ENCODE assay signal across 1 cellular context in the genomic region with DNA sequence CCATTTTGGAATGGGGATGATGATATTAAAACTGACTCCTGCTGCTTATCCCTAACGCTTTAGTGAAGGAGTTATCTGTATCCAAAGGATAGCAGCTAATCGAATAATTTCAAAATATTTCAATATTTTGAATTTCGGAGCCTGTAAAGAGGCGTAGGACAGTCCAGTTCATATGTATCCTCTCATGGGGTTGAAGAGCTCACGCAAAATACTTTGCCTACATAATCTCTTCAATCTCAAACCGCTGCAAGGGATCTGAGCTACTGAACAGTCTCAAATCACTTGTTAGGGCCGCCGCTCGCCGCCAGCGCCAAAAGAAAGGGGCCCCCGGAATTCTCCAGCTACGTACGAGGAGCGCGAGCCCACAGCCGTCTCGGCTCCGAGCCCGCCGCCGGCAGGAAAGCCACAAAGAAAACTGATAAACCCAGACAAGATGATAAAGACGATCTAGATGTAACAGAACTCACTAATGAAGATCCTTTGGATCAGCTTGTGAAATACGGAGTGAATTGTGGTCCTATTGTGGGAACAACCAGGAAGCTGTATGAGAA.
TF ChIP-seq lines count a peak whose summit lies in the region.

No MANE protein-coding gene starts in this region.

TF ChIP-seq in HCT116, 20 proteins besides CTCF, POLR2A, EP300 and RAD21 (continued from another document):
- TF ChIP-seq, protein P1, sequence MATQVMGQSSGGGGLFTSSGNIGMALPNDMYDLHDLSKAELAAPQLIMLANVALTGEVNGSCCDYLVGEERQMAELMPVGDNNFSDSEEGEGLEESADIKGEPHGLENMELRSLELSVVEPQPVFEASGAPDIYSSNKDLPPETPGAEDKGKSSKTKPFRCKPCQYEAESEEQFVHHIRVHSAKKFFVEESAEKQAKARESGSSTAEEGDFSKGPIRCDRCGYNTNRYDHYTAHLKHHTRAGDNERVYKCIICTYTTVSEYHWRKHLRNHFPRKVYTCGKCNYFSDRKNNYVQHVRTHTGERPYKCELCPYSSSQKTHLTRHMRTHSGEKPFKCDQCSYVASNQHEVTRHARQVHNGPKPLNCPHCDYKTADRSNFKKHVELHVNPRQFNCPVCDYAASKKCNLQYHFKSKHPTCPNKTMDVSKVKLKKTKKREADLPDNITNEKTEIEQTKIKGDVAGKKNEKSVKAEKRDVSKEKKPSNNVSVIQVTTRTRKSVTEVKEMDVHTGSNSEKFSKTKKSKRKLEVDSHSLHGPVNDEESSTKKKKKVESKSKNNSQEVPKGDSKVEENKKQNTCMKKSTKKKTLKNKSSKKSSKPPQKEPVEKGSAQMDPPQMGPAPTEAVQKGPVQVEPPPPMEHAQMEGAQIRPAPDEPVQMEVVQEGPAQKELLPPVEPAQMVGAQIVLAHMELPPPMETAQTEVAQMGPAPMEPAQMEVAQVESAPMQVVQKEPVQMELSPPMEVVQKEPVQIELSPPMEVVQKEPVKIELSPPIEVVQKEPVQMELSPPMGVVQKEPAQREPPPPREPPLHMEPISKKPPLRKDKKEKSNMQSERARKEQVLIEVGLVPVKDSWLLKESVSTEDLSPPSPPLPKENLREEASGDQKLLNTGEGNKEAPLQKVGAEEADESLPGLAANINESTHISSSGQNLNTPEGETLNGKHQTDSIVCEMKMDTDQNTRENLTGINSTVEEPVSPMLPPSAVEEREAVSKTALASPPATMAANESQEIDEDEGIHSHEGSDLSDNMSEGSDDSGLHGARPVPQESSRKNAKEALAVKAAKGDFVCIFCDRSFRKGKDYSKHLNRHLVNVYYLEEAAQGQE (IDR thresholded peaks at IDR 0.05; ENCODE audit: low read depth): no peak
- TF ChIP-seq EGR1 (IDR thresholded peaks at IDR 0.05; ENCODE audit: low read depth) (no peak), JUND (IDR thresholded peaks at IDR 0.05) (no peak), YY1 (IDR thresholded peaks at IDR 0.05; ENCODE audit: extremely low read depth, insufficient replicate concordance, low read depth, low read length) (no peak), SP1 (IDR thresholded peaks at IDR 0.05; ENCODE audit: low read depth) (no peak), ELF1 (IDR thresholded peaks at IDR 0.05; ENCODE audit: borderline replicate concordance, low read depth) (no peak), EZH2phosphoT487 (IDR thresholded peaks at IDR 0.05; ENCODE audit: borderline replicate concordance) (no peak), FOSL1 (IDR thresholded peaks at IDR 0.05; ENCODE audit: low read depth) (no peak), SIN3A (IDR thresholded peaks at IDR 0.05; ENCODE audit: low read depth) (no peak)
- TF ChIP-seq, protein P2, sequence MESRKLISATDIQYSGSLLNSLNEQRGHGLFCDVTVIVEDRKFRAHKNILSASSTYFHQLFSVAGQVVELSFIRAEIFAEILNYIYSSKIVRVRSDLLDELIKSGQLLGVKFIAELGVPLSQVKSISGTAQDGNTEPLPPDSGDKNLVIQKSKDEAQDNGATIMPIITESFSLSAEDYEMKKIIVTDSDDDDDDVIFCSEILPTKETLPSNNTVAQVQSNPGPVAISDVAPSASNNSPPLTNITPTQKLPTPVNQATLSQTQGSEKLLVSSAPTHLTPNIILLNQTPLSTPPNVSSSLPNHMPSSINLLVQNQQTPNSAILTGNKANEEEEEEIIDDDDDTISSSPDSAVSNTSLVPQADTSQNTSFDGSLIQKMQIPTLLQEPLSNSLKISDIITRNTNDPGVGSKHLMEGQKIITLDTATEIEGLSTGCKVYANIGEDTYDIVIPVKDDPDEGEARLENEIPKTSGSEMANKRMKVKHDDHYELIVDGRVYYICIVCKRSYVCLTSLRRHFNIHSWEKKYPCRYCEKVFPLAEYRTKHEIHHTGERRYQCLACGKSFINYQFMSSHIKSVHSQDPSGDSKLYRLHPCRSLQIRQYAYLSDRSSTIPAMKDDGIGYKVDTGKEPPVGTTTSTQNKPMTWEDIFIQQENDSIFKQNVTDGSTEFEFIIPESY (IDR thresholded peaks at IDR 0.05; ENCODE audit: extremely low read depth, insufficient replicate concordance, low read length): no peak
